8 cellular contexts compared by ENCODE assay signal in genomic region chr7:149753370-149754233, GRCh38. TPM values are rescaled to one million over a fixed set of nuclear protein-coding genes. Genes with fewer than 3 reads are reported as not detected.
DNase-seq lines count a peak whose midpoint lies in the region; ATAC-seq and TF ChIP-seq lines count a peak whose summit lies in the region.

No MANE protein-coding gene starts in this region.

- in situ Hi-C loops in HAP-1 (cut with MboI; ENCODE audit: low sequenced_read_pairs) = no loop called here

- H3K4me3 ChIP-seq in AG04450 (ENCODE audit: low read depth, low read length) (no peak overlapping the region), HAP-1 (no peak overlapping the region), kidney epithelial cell (ENCODE audit: low read depth, low read length) (no peak overlapping the region)

- H3K27ac ChIP-seq in AG04450 (ENCODE audit: low read depth, low read length) = no peak overlapping the region

- POLR2A ChIA-PET in AG04450 (lab: Yijun Ruan, JAX) = no interaction called here

- H3K9me3 ChIP-seq in AG04450 (ENCODE audit: control insufficient read depth, insufficient read depth, low read length) (no peaks in the 10 kb centered on the region), HAP-1 (no peaks in the 10 kb centered on the region)

- no peaks in the 10 kb centered on the region for H3K4me1 ChIP-seq in HAP-1

- DNase-seq in AG04450 (ENCODE audit: low read depth, low spot score) (no peak), HAP-1 (ENCODE audit: low spot score in 2 of 2) (peak; percentile 46 to 84), amniotic stem cell (lab: John Stamatoyannopoulos, UW) (peak; percentile 19), kidney epithelial cell (ENCODE audit: low read depth) (no peak), NCI-H2196 treated with DMSO at 0.1 percent for 48 hours (lab: John Stamatoyannopoulos, UW; ENCODE audit: unreplicated experiment) (no peak)

- TF ChIP-seq CTCF in AG04450 (IDR thresholded peaks at IDR 0.05; ENCODE audit: low read depth, low read length) (peak; percentile 50), kidney epithelial cell (IDR thresholded peaks at IDR 0.05; ENCODE audit: insufficient read depth, low read length, poor library complexity, severe bottlenecking) (peak; percentile 67)

- no peak for ATAC-seq in GM18511 (IDR thresholded peaks at IDR 0.05; ENCODE audit: unreplicated experiment)
- ATAC-seq in HG03175 (IDR thresholded peaks at IDR 0.05; ENCODE audit: unreplicated experiment) = no peak
- no peak for ATAC-seq in HG03108 (IDR thresholded peaks at IDR 0.05; ENCODE audit: unreplicated experiment)

- peaks cover 14% of the 10 kb centered on the region for H3K27me3 ChIP-seq in AG04450 (ENCODE audit: control insufficient read depth, insufficient read depth, low read length)
- H3K27me3 ChIP-seq in HAP-1 (ENCODE audit: low read depth) = no peaks in the 10 kb centered on the region
- peaks cover 3% of the 10 kb centered on the region for H3K27me3 ChIP-seq in kidney epithelial cell (ENCODE audit: control insufficient read depth, insufficient read depth, low read length)

- CTCF ChIA-PET in AG04450 (lab: Charles Lee) = interaction anchor here (3.6 kb wide), 1 partner anchor 12 kb away, joined by 25 read pairs; no protein-coding TSS in a partner anchor

- H3K36me3 ChIP-seq in HAP-1 (replicated peaks) = no peaks in the 10 kb centered on the region
- no peaks in the 10 kb centered on the region for H3K36me3 ChIP-seq in kidney epithelial cell (ENCODE audit: control insufficient read depth, insufficient read depth, low read length)

RNA-seq across cellular contexts. Expression of gene ZNF467, which starts 19.8 kb away (rescaled TPM):
- 0.14 and 0.32 TPM in 2 replicates for polyA plus RNA-seq in AG04450 (2011; rRNA removed)
- polyA minus RNA-seq in AG04450 (2011; rRNA and poly(A)+ RNA removed) = 0.28 and 0.48 TPM in 2 replicates
- total RNA-seq in kidney epithelial cell = 0.48 TPM in 1 of 2 replicates, not detected in the other

Comparison
In these comparisons a context has a peak if more than half of its experiments do, and no peak if none do; other contexts are left out.
1. DNase-seq: peak in HAP-1 (2 of 2) and amniotic stem cell (single experiment); none in AG04450 (single experiment), kidney epithelial cell (single experiment) and NCI-H2196 treated with DMSO at 0.1 percent for 48 hours (single experiment).